ENCODE assay signal across 8 cellular contexts in genomic region chr5:111512406-111513174, GRCh38. TPM values are rescaled to one million over a fixed set of nuclear protein-coding genes. Genes with fewer than 3 reads are reported as not detected.
DNase-seq lines count a peak whose midpoint lies in the region; ATAC-seq and TF ChIP-seq lines count a peak whose summit lies in the region.

Gene STARD4, minus strand, starts transcription at chr5:111512535. Its CDS starts 5,102 bp downstream, at chr5:111507433.

- BruUV-seq in PC-3 (replicated peaks; lab: Mats Ljungman, UMichigan), result no TSS peak

- intact Hi-C loops in PC-3 (cut with micrococcal nuclease), result loop anchor here (5.0 kb wide), 1 partner anchor 245 kb away; the partner anchor contains the start of gene NREP

- TF ChIP-seq CTCF in PC-3 (conservative IDR thresholded peaks at IDR 0.05; ENCODE audit: low read depth, low read length) (no peak), epithelial cell of proximal tubule (conservative IDR thresholded peaks at IDR 0.05; ENCODE audit: low read depth, low read length) (no peak)

- TF ChIP-seq EP300 in Ishikawa (IDR thresholded peaks at IDR 0.05; ENCODE audit: borderline replicate concordance), result peak; percentile 63; the same call in 1 of the 2 replicates

- peak; percentile 93 for DNase-seq in DMS 273 treated with DMSO at 0.1 percent for 48 hours (lab: John Stamatoyannopoulos, UW)
- DNase-seq in PC-3, result peak; percentile 95
- DNase-seq in activated T-cell treated with anti-CD3 and anti-CD28 coated beads, Interleukin-2, amount 50 U/mL, for 1 hour, result peak; percentile 97
- DNase-seq in epithelial cell of proximal tubule (ENCODE audit: low read depth), result peak; percentile 88
- peak; percentile 97 for DNase-seq in mucosa of gallbladder (ENCODE audit: low spot score)
- DNase-seq in stimulated activated CD8-positive, alpha-beta memory T cell treated with anti-CD3 and anti-CD28 coated beads, Interleukin-4, amount 100 ng/mL, for 4 hours (ENCODE audit: low read depth in 2 of 2, low spot score in 1 of 2), result peak; percentile 70 to 91

- H3K9ac ChIP-seq in PC-3 (ENCODE audit: low read length), result peak within 1 kb of the TSS; percentile 83

- H3K79me2 ChIP-seq in PC-3 (ENCODE audit: low read length), result peaks cover 23% of the 10 kb centered on the region; the same call in 1 of the 2 replicates

- TF ChIP-seq RAD21 in Ishikawa (IDR thresholded peaks at IDR 0.05; ENCODE audit: low read depth), result no peak

- H3K4me2 ChIP-seq in PC-3 (ENCODE audit: low read length), result peak within 1 kb of the TSS; percentile 83

- ATAC-seq in GM21576 (IDR thresholded peaks at IDR 0.05; ENCODE audit: unreplicated experiment) (peak; percentile 94), PC-3 (peak; percentile 96)

- CTCF ChIA-PET in PC-3 (lab: Charles Lee), result interaction anchor here (1.2 kb wide), 1 partner anchor 648 kb away, joined by 3 read pairs; no protein-coding TSS in a partner anchor

- POLR2A ChIA-PET in PC-3 (lab: Charles Lee; ENCODE audit: unreplicated experiment), result interaction anchor here (0.6 kb wide), 1 partner anchor 372 kb away, joined by 3 read pairs; no protein-coding TSS in a partner anchor

- peak within 1 kb of the TSS; percentile 91 for H2AFZ ChIP-seq in PC-3 (ENCODE audit: low read length)

- peak within 1 kb of the TSS; percentile 93 for H3K27ac ChIP-seq in PC-3 (ENCODE audit: low read length)

- no peaks in the 10 kb centered on the region for H4K20me1 ChIP-seq in PC-3 (ENCODE audit: low read length)

- H3K36me3 ChIP-seq in PC-3 (ENCODE audit: low read depth, low read length), result no peaks in the 10 kb centered on the region

- H3K27me3 ChIP-seq in PC-3 (ENCODE audit: low read length), result no peaks in the 10 kb centered on the region

- no peaks in the 10 kb centered on the region for H3K9me3 ChIP-seq in PC-3 (ENCODE audit: low read length)

- H3K4me3 ChIP-seq in PC-3 (ENCODE audit: low read length) (peak within 1 kb of the TSS; percentile 86), epithelial cell of proximal tubule (ENCODE audit: low read depth, low read length) (peak within 1 kb of the TSS; percentile 86)

- H3K4me1 ChIP-seq in PC-3 (ENCODE audit: insufficient read depth, low read length), result peaks cover 14% of the 10 kb centered on the region

- H3K9me2 ChIP-seq in PC-3 (replicated peaks; ENCODE audit: low read length), result no peaks in the 10 kb centered on the region

- no peaks in the 10 kb centered on the region for H3F3A ChIP-seq in PC-3 (ENCODE audit: low read length, unreplicated experiment)

TF ChIP-seq in Ishikawa, 13 proteins besides CTCF, POLR2A, EP300 and RAD21:
- peak; percentile 94 for TF ChIP-seq EGR1 (IDR thresholded peaks at IDR 0.05)
- TF ChIP-seq FOXM1 (IDR thresholded peaks at IDR 0.05; ENCODE audit: borderline replicate concordance, low read depth), result peak; percentile 39; the same call in 1 of the 2 replicates
- peak; percentile 82 for TF ChIP-seq TCF12 (IDR thresholded peaks at IDR 0.05; ENCODE audit: low read depth)
- peak; percentile 89 for TF ChIP-seq NFIC (IDR thresholded peaks at IDR 0.05)
- peak; percentile 64 for TF ChIP-seq CREB1 (IDR thresholded peaks at IDR 0.05; ENCODE audit: low read depth)
- TF ChIP-seq TAF1 (IDR thresholded peaks at IDR 0.05; ENCODE audit: low read depth), result peak; percentile 91
- TF ChIP-seq MAX (IDR thresholded peaks at IDR 0.05), result peak; percentile 74
- TF ChIP-seq TEAD4 (IDR thresholded peaks at IDR 0.05), result no peak; the same call in 1 of the 2 replicates
- peak; percentile 31; the same call in 1 of the 2 replicates for TF ChIP-seq CEBPB (IDR thresholded peaks at IDR 0.05)
- no peak for TF ChIP-seq REST (IDR thresholded peaks at IDR 0.05; ENCODE audit: low read depth)
- 0 out of 2 replicates have a peak, but pooled peaks have one; percentile 4 for TF ChIP-seq ZBTB7A (IDR thresholded peaks at IDR 0.05; ENCODE audit: low read depth)
- TF ChIP-seq YY1 (IDR thresholded peaks at IDR 0.05; ENCODE audit: low read depth), result no peak
- TF ChIP-seq USF1 (IDR thresholded peaks at IDR 0.05), result no peak
TF ChIP-seq in Ishikawa: peak in this region for 9.

RNA-seq across cellular contexts. Expression of gene STARD4, which starts in this region (rescaled TPM):
- 13.4 and 17.1 TPM in 2 replicates for total RNA-seq in PC-3 (2014; rRNA removed)
- total RNA-seq in epithelial cell of proximal tubule, result 45.2 and 49.1 TPM in 2 replicates
- total RNA-seq in mucosa of gallbladder, result 40.7 TPM

Comparison
In these comparisons a context has a peak if more than half of its experiments do, and no peak if none do; other contexts are left out.
1. Peak in every context shown above with its lines: DNase-seq, ATAC-seq, H3K4me3 ChIP-seq and H3K27ac ChIP-seq.